In the genomic region with DNA sequence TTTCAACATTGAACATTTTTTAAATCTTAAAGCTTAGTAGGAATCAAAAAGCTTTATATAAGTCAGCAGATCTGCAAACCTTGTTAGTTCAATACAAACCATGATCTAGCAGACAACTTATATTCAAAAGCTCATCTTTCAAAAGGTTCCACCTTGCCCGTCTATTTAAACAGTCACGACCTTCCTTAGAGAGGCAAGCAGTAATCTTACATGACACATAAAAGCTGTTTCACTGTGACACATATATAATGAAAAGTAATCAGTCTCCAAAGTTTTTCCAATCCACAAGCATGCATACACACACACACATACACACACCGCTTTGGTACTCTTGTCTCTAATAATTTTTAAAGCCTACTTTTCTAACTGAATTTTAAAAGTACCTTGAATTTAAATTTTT, we compare ENCODE assay signal across 12 cellular contexts. TPM values are rescaled to one million over a fixed set of nuclear protein-coding genes. Genes with fewer than 3 reads are reported as not detected.
DNase-seq lines count a peak whose midpoint lies in the region; ATAC-seq and TF ChIP-seq lines count a peak whose summit lies in the region.
"Had no signal": no experiment of that assay in that cellular context is flagged by ENCODE, and none has a peak within 500 bp of the region (broad histone marks: within the 10 kb centered on the region; RNA-seq: fewer than 3 reads in every experiment).

No MANE protein-coding gene starts in this region.

- POLR2A ChIA-PET in MCF 10A (lab: Yijun Ruan, JAX): interaction anchor here (0.8 to 5.6 kb wide), 5 partner anchors 11 to 46 kb away, joined by 3 to 29 read pairs (median 4); partner anchors contain the start of gene WTAP

- TF ChIP-seq CTCF in MCF 10A (IDR thresholded peaks at IDR 0.05; ENCODE audit: unreplicated experiment) (no peak), breast epithelium (IDR thresholded peaks at IDR 0.05) (no peak)

- peak overlapping the region; percentile 27 for H3K27ac Mint-ChIP-seq in MCF 10A (ENCODE audit: low read depth, unreplicated experiment)
- peak overlapping the region; percentile 83 for H3K27ac Mint-ChIP-seq in activated naive CD8-positive, alpha-beta T cell treated with anti-CD3 and anti-CD28 coated beads, Interleukin-2, amount 50 U/mL, for 24 hours
- peak overlapping the region; percentile 45 for H3K27ac Mint-ChIP-seq in memory B cell

- no peaks in the 10 kb centered on the region for H3K27me3 ChIP-seq in breast epithelium
- H3K27me3 ChIP-seq: ovary had no signal

- H3K9me3 Mint-ChIP-seq in MCF 10A (ENCODE audit: unreplicated experiment) (no peaks in the 10 kb centered on the region), memory B cell (no peaks in the 10 kb centered on the region)
- no peaks in the 10 kb centered on the region for H3K9me3 Mint-ChIP-seq in activated naive CD8-positive, alpha-beta T cell treated with anti-CD3 and anti-CD28 coated beads, Interleukin-2, amount 50 U/mL, for 24 hours

- H3K4me3 ChIP-seq in breast epithelium: no peak overlapping the region
- H3K4me3 ChIP-seq: ovary had no signal

- no peak for DNase-seq in MCF 10A (ENCODE audit: unreplicated experiment)
- no peak for DNase-seq in breast epithelium (ENCODE audit: low spot score in 2 of 2)
- no peak for DNase-seq in activated naive CD8-positive, alpha-beta T cell treated with anti-CD3 and anti-CD28 coated beads, Interleukin-2, amount 50 U/mL, for 24 hours
- no peak for DNase-seq in memory B cell (ENCODE audit: low spot score in 2 of 2)
- DNase-seq in NCI-H748 (lab: John Stamatoyannopoulos, UW; ENCODE audit: unreplicated experiment): no peak
- DNase-seq in C1 segment of cervical spinal cord (lab: John Stamatoyannopoulos, UW): no peak
- no peak for DNase-seq in activated CD4-positive, CD25-positive, alpha-beta regulatory T cell treated with anti-CD3 and anti-CD28 coated beads, Interleukin-2, amount 50 U/mL, for 72 hours
- DNase-seq: DMS79, foreskin melanocyte, NCI-H1092 treated with DMSO at 0.1 percent for 48 hours, ovary had no signal

- no peaks in the 10 kb centered on the region for H3K27me3 Mint-ChIP-seq in MCF 10A (ENCODE audit: insufficient read depth, unreplicated experiment)
- no peaks in the 10 kb centered on the region for H3K27me3 Mint-ChIP-seq in activated naive CD8-positive, alpha-beta T cell treated with anti-CD3 and anti-CD28 coated beads, Interleukin-2, amount 50 U/mL, for 24 hours
- no peaks in the 10 kb centered on the region for H3K27me3 Mint-ChIP-seq in memory B cell

- peaks cover 6% of the 10 kb centered on the region for H3K36me3 ChIP-seq in breast epithelium
- H3K36me3 ChIP-seq: ovary had no signal

- intact Hi-C loops in MCF 10A (cut with micrococcal nuclease): no loop called here
- intact Hi-C loops in breast epithelium (cut with DNase I; ENCODE audit: low total_unique reads): no loop called here

- H3K36me3 Mint-ChIP-seq in MCF 10A (ENCODE audit: insufficient read depth, unreplicated experiment) (peaks cover 100% of the 10 kb centered on the region), memory B cell (peaks cover 13% of the 10 kb centered on the region)
- H3K36me3 Mint-ChIP-seq in activated naive CD8-positive, alpha-beta T cell treated with anti-CD3 and anti-CD28 coated beads, Interleukin-2, amount 50 U/mL, for 24 hours (ENCODE audit: low read depth): peaks cover 40% of the 10 kb centered on the region

- BruUV-seq in MCF 10A (replicated peaks; lab: Mats Ljungman, UMichigan): no TSS peak

- no peaks in the 10 kb centered on the region for H3K4me1 ChIP-seq in breast epithelium

- no peak overlapping the region for H3K27ac ChIP-seq in breast epithelium
- H3K27ac ChIP-seq: ovary had no signal

- CTCF ChIA-PET in MCF 10A (lab: Yijun Ruan, JAX): no interaction called here

- H3K9me3 ChIP-seq in breast epithelium: no peaks in the 10 kb centered on the region
- H3K9me3 ChIP-seq: ovary had no signal

- H3K4me1 Mint-ChIP-seq in MCF 10A (ENCODE audit: insufficient read depth, unreplicated experiment): peaks cover 9% of the 10 kb centered on the region
- H3K4me1 Mint-ChIP-seq in activated naive CD8-positive, alpha-beta T cell treated with anti-CD3 and anti-CD28 coated beads, Interleukin-2, amount 50 U/mL, for 24 hours: peaks cover 33% of the 10 kb centered on the region
- H3K4me1 Mint-ChIP-seq in memory B cell: no peaks in the 10 kb centered on the region

- peak overlapping the region; percentile 41 for H3K4me3 Mint-ChIP-seq in MCF 10A (ENCODE audit: unreplicated experiment)
- H3K4me3 Mint-ChIP-seq in activated naive CD8-positive, alpha-beta T cell treated with anti-CD3 and anti-CD28 coated beads, Interleukin-2, amount 50 U/mL, for 24 hours: no peak overlapping the region
- no peak overlapping the region for H3K4me3 Mint-ChIP-seq in memory B cell

- no peak for TF ChIP-seq POLR2A in breast epithelium (IDR thresholded peaks at IDR 0.05)

- ATAC-seq in activated naive CD8-positive, alpha-beta T cell treated with anti-CD3 and anti-CD28 coated beads, Interleukin-2, amount 50 U/mL, for 24 hours: peak; percentile 70
- ATAC-seq in memory B cell (ENCODE audit: low read depth): no peak
- no peak for ATAC-seq in GM21723 (IDR thresholded peaks at IDR 0.05; ENCODE audit: unreplicated experiment)

RNA-seq across cellular contexts. Expression of gene SOD2, which starts 12.9 kb away (rescaled TPM):
- total RNA-seq in MCF 10A (2022): 424 and 600 TPM in 2 replicates
- 1,000 to 10,000 TPM in 2 of 3 donors, 100 to 1,000 TPM in 1; 999 to 1,273 (median 1,163) TPM for total RNA-seq in breast epithelium

RNA-seq across cellular contexts. Expression of gene WTAP, which starts 47.2 kb away (rescaled TPM):
- total RNA-seq in MCF 10A (2022) (116 and 142 TPM in 2 replicates), breast epithelium (100 to 1,000 TPM; 115 to 153 (median 116) TPM)

Comparison
In these comparisons a context has a peak if more than half of its experiments do, and no peak if none do; other contexts are left out.
1. H3K27ac Mint-ChIP-seq: peak in every context shown above with its lines; median percentile 83 in activated naive CD8-positive, alpha-beta T cell treated with anti-CD3 and anti-CD28 coated beads, Interleukin-2, amount 50 U/mL, for 24 hours; 45 in memory B cell; 27 in MCF 10A.